13 cellular contexts compared by ENCODE assay signal in genomic region chr12:128801879-128802391, GRCh38. TPM values are rescaled to one million over a fixed set of nuclear protein-coding genes. Genes with fewer than 3 reads are reported as not detected.
DNase-seq lines count a peak whose midpoint lies in the region; ATAC-seq, FAIRE-seq and TF ChIP-seq lines count a peak whose summit lies in the region.
"Had no signal": no experiment of that assay in that cellular context is flagged by ENCODE, and none has a peak within 500 bp of the region (broad histone marks: within the 10 kb centered on the region; RNA-seq: fewer than 3 reads in every experiment).

No MANE protein-coding gene starts in this region.

- H3K36me3 Mint-ChIP-seq in osteocyte (ENCODE audit: unreplicated experiment) (peaks cover 57% of the 10 kb centered on the region), endodermal cell (ENCODE audit: low read depth) (peaks cover 78% of the 10 kb centered on the region)
- peaks cover 84% of the 10 kb centered on the region for H3K36me3 Mint-ChIP-seq in CD8-positive, alpha-beta T cell
- peaks cover 27 to 87% (median 57%) of the 10 kb centered on the region in 3 donors for H3K36me3 Mint-ChIP-seq in naive thymus-derived CD8-positive, alpha-beta T cell

- H3K9me3 ChIP-seq in CD8-positive, alpha-beta T cell (ENCODE audit: low read length) = no peaks in the 10 kb centered on the region
- no peaks in the 10 kb centered on the region for H3K9me3 ChIP-seq in endodermal cell (ENCODE audit: control insufficient read depth, low read length)
- H3K9me3 ChIP-seq: SJCRH30 had no signal

- DNase-seq in GM12891 (ENCODE audit: insufficient read length, low spot score) = no peak
- peak; percentile 20 for DNase-seq in RKO (ENCODE audit: low spot score)
- DNase-seq in fibroblast of peridontal ligament (ENCODE audit: extremely low read depth) = peak; percentile 20
- DNase-seq in osteocyte (ENCODE audit: extremely low spot score, unreplicated experiment) = no peak
- DNase-seq in CD8-positive, alpha-beta T cell = no peak
- DNase-seq in stimulated activated CD4-positive, alpha-beta T cell treated with anti-CD3 and anti-CD28 coated beads, Interleukin-15, amount 100 ng/mL, for 24 hours = no peak
- DNase-seq in endodermal cell = no peak
- no peak for DNase-seq in naive thymus-derived CD8-positive, alpha-beta T cell
- DNase-seq: activated CD4-positive, alpha-beta T cell treated with anti-CD3 and anti-CD28 coated beads, Interleukin-2, amount 10 ng/mL, durations not matched to agents 7 days and 5 days; activated naive CD8-positive, alpha-beta T cell treated with anti-CD3 and anti-CD28 coated beads, Interleukin-2, amount 10 ng/mL, durations not matched to agents 7 days and 5 days; retina; SJCRH30 had no signal

- H3K4me3 Mint-ChIP-seq in osteocyte (ENCODE audit: unreplicated experiment) (peak overlapping the region; percentile 41), endodermal cell (no peak overlapping the region)
- H3K4me3 Mint-ChIP-seq in CD8-positive, alpha-beta T cell = no peak overlapping the region
- H3K4me3 Mint-ChIP-seq in naive thymus-derived CD8-positive, alpha-beta T cell = no peak overlapping the region
- H3K4me3 Mint-ChIP-seq: activated CD4-positive, alpha-beta T cell treated with anti-CD3 and anti-CD28 coated beads, Interleukin-2, amount 10 ng/mL, durations not matched to agents 7 days and 5 days; activated naive CD8-positive, alpha-beta T cell treated with anti-CD3 and anti-CD28 coated beads, Interleukin-2, amount 10 ng/mL, durations not matched to agents 7 days and 5 days had no signal

- FAIRE-seq in GM12891 (lab: Jason Lieb, UNC) = peak; percentile 78

- H3K27ac ChIP-seq in CD8-positive, alpha-beta T cell (ENCODE audit: low read depth, low read length) = no peak overlapping the region
- no peak overlapping the region for H3K27ac ChIP-seq in endodermal cell (ENCODE audit: low read depth, low read length)
- H3K27ac ChIP-seq: esophagus muscularis mucosa, SJCRH30 had no signal

- no peaks in the 10 kb centered on the region for H3K27me3 ChIP-seq in CD8-positive, alpha-beta T cell (ENCODE audit: insufficient read depth, low read length)
- no peaks in the 10 kb centered on the region for H3K27me3 ChIP-seq in endodermal cell (ENCODE audit: control insufficient read depth, insufficient read depth, low read length, poor library complexity, severe bottlenecking)
- H3K27me3 ChIP-seq: esophagus muscularis mucosa, SJCRH30 had no signal

- TF ChIP-seq CTCF in osteocyte (IDR thresholded peaks at IDR 0.05) (no peak), endodermal cell (conservative IDR thresholded peaks at IDR 0.05) (no peak)
- no peak for TF ChIP-seq CTCF in CD8-positive, alpha-beta T cell (IDR thresholded peaks at IDR 0.05)

- intact Hi-C loops in CD8-positive, alpha-beta T cell (cut with DNase I, micrococcal nuclease) = no loop called here

- peaks cover 36% of the 10 kb centered on the region for H3K36me3 ChIP-seq in CD8-positive, alpha-beta T cell (ENCODE audit: insufficient read depth, low read length)
- H3K36me3 ChIP-seq in endodermal cell (ENCODE audit: control insufficient read depth, insufficient read depth, low read length) = peaks cover 83% of the 10 kb centered on the region

- peaks cover 15% of the 10 kb centered on the region for H3K4me1 ChIP-seq in CD8-positive, alpha-beta T cell (ENCODE audit: insufficient read depth, low read length)
- peaks cover 15% of the 10 kb centered on the region for H3K4me1 ChIP-seq in endodermal cell (ENCODE audit: control insufficient read depth, insufficient read depth, low read length)
- H3K4me1 ChIP-seq: SJCRH30 had no signal

- ATAC-seq in CD8-positive, alpha-beta T cell = no peak
- no peak for ATAC-seq in naive thymus-derived CD8-positive, alpha-beta T cell

- no peak overlapping the region for H3K4me3 ChIP-seq in CD8-positive, alpha-beta T cell (ENCODE audit: low read depth, low read length)
- H3K4me3 ChIP-seq in endodermal cell (ENCODE audit: low read length) = no peak overlapping the region
- H3K4me3 ChIP-seq: esophagus muscularis mucosa, SJCRH30 had no signal

- no peak overlapping the region for H3K9ac ChIP-seq in endodermal cell (ENCODE audit: extremely low read depth, low read length, poor library complexity, severe bottlenecking)

- H3K4me1 Mint-ChIP-seq in osteocyte (ENCODE audit: unreplicated experiment) = peaks cover 28% of the 10 kb centered on the region
- H3K4me1 Mint-ChIP-seq in CD8-positive, alpha-beta T cell (ENCODE audit: low read depth) = peaks cover 10% of the 10 kb centered on the region
- H3K4me1 Mint-ChIP-seq in endodermal cell = peaks cover 18% of the 10 kb centered on the region
- peaks cover 0 to 36% (median 11%) of the 10 kb centered on the region in 4 donors for H3K4me1 Mint-ChIP-seq in naive thymus-derived CD8-positive, alpha-beta T cell
- H3K4me1 Mint-ChIP-seq: activated CD4-positive, alpha-beta T cell treated with anti-CD3 and anti-CD28 coated beads, Interleukin-2, amount 10 ng/mL, durations not matched to agents 7 days and 5 days had no signal

- no peaks in the 10 kb centered on the region for H3K27me3 Mint-ChIP-seq in osteocyte (ENCODE audit: unreplicated experiment)
- no peaks in the 10 kb centered on the region for H3K27me3 Mint-ChIP-seq in CD8-positive, alpha-beta T cell (ENCODE audit: low read depth)
- no peaks in the 10 kb centered on the region for H3K27me3 Mint-ChIP-seq in endodermal cell (ENCODE audit: insufficient read depth)
- no peaks in the 10 kb centered on the region for H3K27me3 Mint-ChIP-seq in naive thymus-derived CD8-positive, alpha-beta T cell
- H3K27me3 Mint-ChIP-seq: activated CD4-positive, alpha-beta T cell treated with anti-CD3 and anti-CD28 coated beads, Interleukin-2, amount 10 ng/mL, durations not matched to agents 7 days and 5 days; activated naive CD8-positive, alpha-beta T cell treated with anti-CD3 and anti-CD28 coated beads, Interleukin-2, amount 10 ng/mL, durations not matched to agents 7 days and 5 days had no signal

- CTCF ChIA-PET in CD8-positive, alpha-beta T cell (lab: Charles Lee) = no interaction called here

- H3K27ac Mint-ChIP-seq in osteocyte (ENCODE audit: unreplicated experiment) = peak overlapping the region; percentile 84
- H3K27ac Mint-ChIP-seq in CD8-positive, alpha-beta T cell = no peak overlapping the region
- H3K27ac Mint-ChIP-seq in endodermal cell = no peak overlapping the region
- H3K27ac Mint-ChIP-seq in naive thymus-derived CD8-positive, alpha-beta T cell = no peak overlapping the region
- H3K27ac Mint-ChIP-seq: activated naive CD8-positive, alpha-beta T cell treated with anti-CD3 and anti-CD28 coated beads, Interleukin-2, amount 10 ng/mL, durations not matched to agents 7 days and 5 days had no signal

- TF ChIP-seq POLR2A in GM12891 (IDR thresholded peaks at IDR 0.05; ENCODE audit: low read depth, low read length) = peak; percentile 55; the same call in 1 of the 2 replicates

- H3K9me3 Mint-ChIP-seq in osteocyte (ENCODE audit: unreplicated experiment) (peaks cover 10% of the 10 kb centered on the region), endodermal cell (no peaks in the 10 kb centered on the region)
- no peaks in the 10 kb centered on the region for H3K9me3 Mint-ChIP-seq in CD8-positive, alpha-beta T cell
- H3K9me3 Mint-ChIP-seq in naive thymus-derived CD8-positive, alpha-beta T cell = peaks cover 0 to 3% (median 0%) of the 10 kb centered on the region in 9 donors
- H3K9me3 Mint-ChIP-seq: activated CD4-positive, alpha-beta T cell treated with anti-CD3 and anti-CD28 coated beads, Interleukin-2, amount 10 ng/mL, durations not matched to agents 7 days and 5 days; activated naive CD8-positive, alpha-beta T cell treated with anti-CD3 and anti-CD28 coated beads, Interleukin-2, amount 10 ng/mL, durations not matched to agents 7 days and 5 days had no signal

- WGBS in endodermal cell (ENCODE audit: insufficient coverage in 1 of 2, insufficient read length in 1 of 2), 2 experiments = 92% methylated on average over 8 of the region's 8 CpGs

- POLR2A ChIA-PET in CD8-positive, alpha-beta T cell (lab: Charles Lee) = no interaction called here
- POLR2A ChIA-PET in naive thymus-derived CD8-positive, alpha-beta T cell (lab: Charles Lee) = no interaction called here

TF ChIP-seq in GM12891, 5 proteins besides CTCF, POLR2A, EP300 and RAD21:
- TF ChIP-seq POLR2AphosphoS5 (IDR thresholded peaks at IDR 0.05; ENCODE audit: low read depth, low read length) = peak; percentile 64
- TF ChIP-seq SPI1 (IDR thresholded peaks at IDR 0.05; ENCODE audit: low read depth, low read length) = no peak
TF ChIP-seq in GM12891: peak in this region for 1.

RNA-seq across cellular contexts. Expression of gene SLC15A4, which starts 21.8 kb away (rescaled TPM):
- 50.8 TPM for polyA plus RNA-seq in GM12891 (2012; ENCODE audit: low read depth, missing spikeins)
- total RNA-seq in osteocyte (29.3 and 34.3 TPM in 2 replicates), endodermal cell (10 to 100 TPM; 28.2 to 39.5 TPM)
- total RNA-seq in CD8-positive, alpha-beta T cell = 10 to 100 TPM; 19.1 to 20.3 TPM
- 18.9 TPM for polyA plus RNA-seq in endodermal cell (2013, experiment 1 of 2)
- 21.5 TPM for polyA plus RNA-seq in endodermal cell (2013, experiment 2 of 2)
- 10 to 100 TPM; 16.1 to 17.9 TPM for total RNA-seq in naive thymus-derived CD8-positive, alpha-beta T cell
- polyA plus RNA-seq in naive thymus-derived CD8-positive, alpha-beta T cell = 10 to 100 TPM in 1 of 3 donors, 1 to 10 TPM in 2; 2.1 to 14.3 (median 6.1) TPM

RNA-seq across cellular contexts. Expression of gene GLT1D1, which starts 51.3 kb away (rescaled TPM):
- 30.3 TPM for polyA plus RNA-seq in GM12891 (2012; ENCODE audit: low read depth, missing spikeins)
- total RNA-seq in osteocyte (0.11 TPM in 1 of 2 replicates, not detected in the other), endodermal cell (10 to 100 TPM; 23.8 to 25.4 TPM)
- total RNA-seq in CD8-positive, alpha-beta T cell = not detected
- polyA plus RNA-seq in endodermal cell (2013, experiment 1 of 2) = 7.3 TPM
- 7.9 TPM for polyA plus RNA-seq in endodermal cell (2013, experiment 2 of 2)
- not detected for total RNA-seq in naive thymus-derived CD8-positive, alpha-beta T cell
- polyA plus RNA-seq in naive thymus-derived CD8-positive, alpha-beta T cell = not detected
- total RNA-seq: activated naive CD8-positive, alpha-beta T cell treated with anti-CD3 and anti-CD28 coated beads, Interleukin-2, amount 10 ng/mL, durations not matched to agents 7 days and 5 days had no signal

Comparison
In these comparisons a context has a peak if more than half of its experiments do, and no peak if none do; other contexts are left out.
1. DNase-seq: peak in RKO (single experiment) and fibroblast of peridontal ligament (single experiment); none in GM12891 (single experiment), osteocyte (single experiment), CD8-positive, alpha-beta T cell (0 of 7), stimulated activated CD4-positive, alpha-beta T cell treated with anti-CD3 and anti-CD28 coated beads, Interleukin-15, amount 100 ng/mL, for 24 hours (single experiment), endodermal cell (single experiment) and naive thymus-derived CD8-positive, alpha-beta T cell (0 of 10).
2. RNA of gene GLT1D1, which starts 51.3 kb away (total RNA-seq): 23.8 to 25.4 TPM in endodermal cell; 0.11 TPM in osteocyte, not detected in naive thymus-derived CD8-positive, alpha-beta T cell and not detected in CD8-positive, alpha-beta T cell; every median in the first group is over 10 times any median in the second.